Comparison of ENCODE assay signal across 8 cellular contexts in the genomic region with DNA sequence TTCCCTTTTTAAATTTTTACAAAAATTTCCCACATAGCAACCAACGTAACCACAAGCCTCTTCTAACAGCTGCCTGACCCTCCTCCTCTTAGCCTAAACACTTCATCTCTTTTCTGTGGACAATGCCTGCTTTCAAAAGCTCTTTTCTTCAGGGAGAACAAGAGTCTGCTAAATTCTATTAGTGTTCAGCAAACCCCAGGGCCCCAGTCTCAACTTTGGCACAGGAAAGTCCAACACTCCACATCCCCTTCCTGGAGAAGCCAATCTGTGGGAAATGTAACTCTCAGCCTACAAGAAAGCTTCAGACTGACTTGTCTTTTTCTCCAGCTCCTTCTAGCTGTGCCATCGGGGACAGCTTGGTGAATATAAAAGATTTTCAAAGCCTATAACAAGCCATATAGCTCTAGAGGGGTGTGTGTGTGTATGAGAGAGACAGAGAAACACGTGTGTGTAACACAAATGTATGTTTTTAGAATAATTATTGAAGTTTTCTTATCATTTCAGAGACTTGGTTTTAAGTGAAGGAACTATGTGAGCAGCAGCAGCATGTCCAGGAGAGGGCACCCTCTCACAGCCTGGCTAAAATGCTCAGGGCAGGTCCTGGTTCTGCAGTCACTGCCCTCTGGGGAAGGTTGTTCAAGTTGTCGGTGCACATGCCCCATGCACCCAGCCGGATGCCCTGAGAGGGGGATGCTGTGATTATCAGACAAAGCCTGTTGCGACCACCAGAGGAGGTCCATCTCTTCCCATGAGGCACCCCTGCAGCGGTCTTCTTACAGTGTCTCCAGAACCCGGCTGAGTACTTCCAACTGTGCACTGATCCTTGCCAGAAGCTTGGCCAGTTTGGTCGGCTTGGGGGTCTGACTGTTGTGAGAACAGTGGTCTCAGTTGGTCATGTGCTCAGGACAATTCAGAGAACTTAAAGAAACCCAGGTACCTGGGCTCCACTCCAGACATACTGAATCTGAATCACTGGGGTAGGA. TPM values are rescaled to one million over a fixed set of nuclear protein-coding genes. Genes with fewer than 3 reads are reported as not detected.
DNase-seq lines count a peak whose midpoint lies in the region; ATAC-seq lines count a peak whose summit lies in the region.

No MANE protein-coding gene starts in this region.

- H3K4me3 Mint-ChIP-seq in CD4-positive, CD25-positive, alpha-beta regulatory T cell, result no peak overlapping the region
- no peak overlapping the region for H3K4me3 Mint-ChIP-seq in T-helper 17 cell

- H3K4me3 ChIP-seq in CD4-positive, CD25-positive, alpha-beta regulatory T cell (ENCODE audit: low read depth, low read length), result no peak overlapping the region

- H3K4me1 ChIP-seq in CD4-positive, CD25-positive, alpha-beta regulatory T cell (ENCODE audit: control insufficient read depth, insufficient read depth, low read length, poor library complexity, severe bottlenecking), result no peaks in the 10 kb centered on the region

- H3K4me1 Mint-ChIP-seq in CD4-positive, CD25-positive, alpha-beta regulatory T cell, result peaks cover 0 to 8% (median 0%) of the 10 kb centered on the region in 4 donors
- H3K4me1 Mint-ChIP-seq in T-helper 17 cell, result peaks cover 8% of the 10 kb centered on the region

- H3K36me3 ChIP-seq in CD4-positive, CD25-positive, alpha-beta regulatory T cell (ENCODE audit: control insufficient read depth, insufficient read depth, low read length), result no peaks in the 10 kb centered on the region

- H3K27ac ChIP-seq in CD4-positive, CD25-positive, alpha-beta regulatory T cell (ENCODE audit: insufficient read depth, low read length, poor library complexity, severe bottlenecking), result no peak overlapping the region

- H3K27me3 ChIP-seq in CD4-positive, CD25-positive, alpha-beta regulatory T cell (ENCODE audit: control insufficient read depth, insufficient read depth, low read length), result peaks cover 3% of the 10 kb centered on the region

- H3K9me3 ChIP-seq in CD4-positive, CD25-positive, alpha-beta regulatory T cell (ENCODE audit: control insufficient read depth in 2 of 2, low read length in 2 of 2), result no peaks in the 10 kb centered on the region
- H3K9me3 ChIP-seq in T-helper 17 cell (ENCODE audit: control insufficient read depth, low read length, poor library complexity, severe bottlenecking), result no peaks in the 10 kb centered on the region

- H3K9me3 Mint-ChIP-seq in CD4-positive, CD25-positive, alpha-beta regulatory T cell, result no peaks in the 10 kb centered on the region

- no peak overlapping the region for H3K27ac Mint-ChIP-seq in CD4-positive, CD25-positive, alpha-beta regulatory T cell
- H3K27ac Mint-ChIP-seq in T-helper 17 cell, result peak overlapping the region; percentile 79

- H3K27me3 Mint-ChIP-seq in CD4-positive, CD25-positive, alpha-beta regulatory T cell, result peaks cover 44% of the 10 kb centered on the region
- H3K27me3 Mint-ChIP-seq in T-helper 17 cell, result peaks cover 37% of the 10 kb centered on the region

- peak in 1 of 2 donors; percentile 53 for ATAC-seq in CD4-positive, CD25-positive, alpha-beta regulatory T cell (ENCODE audit: low read depth in 2 of 2)
- ATAC-seq in GM18870 (IDR thresholded peaks at IDR 0.05; ENCODE audit: unreplicated experiment), result peak; percentile 60
- peak; percentile 75 for ATAC-seq in T-helper 17 cell
- ATAC-seq in GM21529 (IDR thresholded peaks at IDR 0.05; ENCODE audit: unreplicated experiment), result no peak

- peak; percentile 14 to 77 (median 50) for DNase-seq in CD4-positive, CD25-positive, alpha-beta regulatory T cell
- peak; percentile 57 for DNase-seq in HuH-7.5 (ENCODE audit: low spot score)
- DNase-seq in T-helper 17 cell, result peak; percentile 15 to 32 (median 21)
- peak; percentile 57 for DNase-seq in cerebellar cortex (ENCODE audit: low spot score)
- DNase-seq in kidney tubule cell (ENCODE audit: low spot score), result peak; percentile 58
- peak; percentile 7 to 11 for DNase-seq in stimulated activated CD8-positive, alpha-beta memory T cell treated with anti-CD3 and anti-CD28 coated beads, Interleukin-2, amount 100 ng/mL, for 48 hours (ENCODE audit: low read depth in 2 of 2)

- H3K36me3 Mint-ChIP-seq in CD4-positive, CD25-positive, alpha-beta regulatory T cell, result no peaks in the 10 kb centered on the region
- H3K36me3 Mint-ChIP-seq in T-helper 17 cell (ENCODE audit: low read depth), result no peaks in the 10 kb centered on the region

RNA-seq across cellular contexts. Expression of a gene that starts 34.4 kb away (rescaled TPM):
- not detected for total RNA-seq in CD4-positive, CD25-positive, alpha-beta regulatory T cell
- not detected for polyA plus RNA-seq in CD4-positive, CD25-positive, alpha-beta regulatory T cell
- total RNA-seq in T-helper 17 cell, result not detected

RNA-seq across cellular contexts. Expression of a gene that starts 51.2 kb away (rescaled TPM):
- total RNA-seq in CD4-positive, CD25-positive, alpha-beta regulatory T cell, result 3.3 TPM
- under 1 TPM in 3 of 4 donors, not detected in 1; 0.13 to 0.49 (median 0.16) TPM for polyA plus RNA-seq in CD4-positive, CD25-positive, alpha-beta regulatory T cell
- total RNA-seq in T-helper 17 cell, result 1 to 10 TPM; 1.3 to 1.7 TPM
